Comparison of ENCODE assay signal across 21 cellular contexts in the genomic region with DNA sequence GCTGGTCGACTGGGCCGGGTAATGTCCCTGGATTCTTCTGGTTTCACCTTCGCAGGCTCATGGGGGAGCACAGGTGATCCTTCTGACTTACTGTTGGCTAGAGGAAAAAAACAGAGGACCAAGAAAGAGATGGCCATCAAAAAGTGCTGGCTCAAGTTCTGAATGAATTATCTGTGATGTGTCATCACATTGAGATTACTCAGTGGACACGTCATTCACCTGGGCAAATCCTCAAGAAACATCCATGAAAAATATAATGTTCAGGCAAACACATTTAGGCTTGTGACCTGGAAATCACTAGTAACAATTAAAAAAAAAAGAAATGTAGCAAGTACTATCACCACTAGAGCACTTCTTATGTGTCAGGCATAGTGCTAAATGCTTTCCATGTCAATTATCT.
DNase-seq lines count a peak whose midpoint lies in the region; ATAC-seq and TF ChIP-seq lines count a peak whose summit lies in the region.
"Had no signal": no experiment of that assay in that cellular context is flagged by ENCODE, and none has a peak within 500 bp of the region (broad histone marks: within the 10 kb centered on the region; RNA-seq: fewer than 3 reads in every experiment).

No MANE protein-coding gene starts in this region.

- TF ChIP-seq CTCF in astrocyte of the spinal cord (IDR thresholded peaks at IDR 0.05; ENCODE audit: low read depth, low read length) = no peak

- H3K9me3 ChIP-seq in MG63 = no peaks in the 10 kb centered on the region
- H3K9me3 ChIP-seq: heart right ventricle, testis had no signal

- DNase-seq in EH (ENCODE audit: low read depth) = peak; percentile 25
- DNase-seq in MG63 = peak; percentile 15
- DNase-seq in astrocyte of the spinal cord (ENCODE audit: low read depth, low spot score) = peak; percentile 39
- DNase-seq in kidney tubule cell (ENCODE audit: low spot score) = peak; percentile 55
- DNase-seq in activated CD8-positive, alpha-beta memory T cell treated with anti-CD3 and anti-CD28 coated beads, Interleukin-2, amount 50 U/mL, for 4 hours = no peak
- no peak for DNase-seq in activated CD4-positive, alpha-beta T cell treated with anti-CD3 and anti-CD28 coated beads for 1 hour
- no peak for DNase-seq in Right ventricle myocardium inferior (ENCODE audit: missing footprints)
- DNase-seq: activated CD4-positive, alpha-beta T cell treated with anti-CD3 and anti-CD28 coated beads, Interleukin-2, amount 50 U/mL, for 4 hours; activated effector memory CD4-positive, alpha-beta T cell treated with anti-CD3 and anti-CD28 coated beads, Interleukin-2, amount 50 U/mL, for 16 hours; COR-L47; DND-41; effector memory CD4-positive, alpha-beta T cell; HCEC 1CT; heart right ventricle; NCI-H1436 treated with DMSO at 0.1 percent for 48 hours; NCI-H524 treated with DMSO at 0.1 percent for 48 hours; SIG-M5; stimulated activated CD4-positive, alpha-beta T cell treated with anti-CD3 and anti-CD28 coated beads, Interleukin-1b, Interleukin-23, amount 100 ng/mL, for 48 hours; stimulated activated naive B cell treated with anti-CD40 and anti-IgM and Interleukin-4, amounts not matched to agents 10 μg/mL and 1 μg/mL and 100 μg/mL, for 72 hours; testis had no signal

- intact Hi-C loops in Right ventricle myocardium inferior (cut with DNase I) = no loop called here

- ATAC-seq in Right ventricle myocardium inferior = no peak
- ATAC-seq: heart right ventricle; stimulated activated naive B cell treated with anti-CD40 and anti-IgM and Interleukin-4, amounts not matched to agents 10 μg/mL and 1 μg/mL and 100 μg/mL, for 72 hours had no signal

- H3K4me3 ChIP-seq in MG63 (no peak overlapping the region), astrocyte of the spinal cord (ENCODE audit: low read depth, low read length) (no peak overlapping the region)
- H3K4me3 ChIP-seq: heart right ventricle, neural progenitor cell, testis had no signal

- in situ Hi-C loops in astrocyte of the spinal cord (cut with HindIII; ENCODE audit: low sequenced_read_pairs) = no loop called here

- no peaks in the 10 kb centered on the region for H3K36me3 ChIP-seq in MG63
- H3K36me3 ChIP-seq: neural progenitor cell had no signal

- H3K27me3 ChIP-seq in MG63 = no peaks in the 10 kb centered on the region
- H3K27me3 ChIP-seq: heart right ventricle, neural progenitor cell, testis had no signal

Comparison
In these comparisons a context has a peak if more than half of its experiments do, and no peak if none do; other contexts are left out.
1. DNase-seq: peak in EH (single experiment), MG63 (single experiment), astrocyte of the spinal cord (single experiment) and kidney tubule cell (single experiment); none in activated CD8-positive, alpha-beta memory T cell treated with anti-CD3 and anti-CD28 coated beads, Interleukin-2, amount 50 U/mL, for 4 hours (single experiment), activated CD4-positive, alpha-beta T cell treated with anti-CD3 and anti-CD28 coated beads for 1 hour (single experiment) and Right ventricle myocardium inferior (single experiment).